ENCODE assay signal across 2 cellular contexts in the genomic region with DNA sequence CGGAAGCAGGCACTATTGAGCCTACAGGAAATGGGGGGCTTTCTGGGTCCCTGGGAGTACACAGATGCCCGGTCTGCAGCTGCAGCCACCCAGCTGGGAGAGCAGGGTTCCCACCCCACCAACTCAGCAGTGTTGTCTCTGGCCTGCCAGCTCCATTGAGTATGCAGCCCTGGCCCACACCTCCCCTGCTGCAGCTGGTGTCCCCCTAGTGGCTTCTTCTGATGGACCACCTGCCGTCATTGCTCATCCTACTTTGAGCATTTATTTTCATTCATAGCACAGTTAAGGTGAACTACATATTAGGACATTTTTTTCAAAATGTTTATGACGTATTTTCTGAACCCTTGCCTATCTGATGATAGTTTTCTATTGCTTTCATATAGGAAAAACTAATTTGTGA.
TF ChIP-seq lines count a peak whose summit lies in the region.

No MANE protein-coding gene starts in this region.

TF ChIP-seq in SK-N-SH, 30 proteins besides CTCF, POLR2A, EP300 and RAD21 (continued from another document):
- TF ChIP-seq SMC3 (IDR thresholded peaks at IDR 0.05; ENCODE audit: low read depth, low read length): peak; percentile 38; the same call in 1 of the 2 replicates

TF ChIP-seq in HepG2, 621 proteins besides CTCF, POLR2A, EP300 and RAD21 (continued from another document):
- TF ChIP-seq, protein P1, sequence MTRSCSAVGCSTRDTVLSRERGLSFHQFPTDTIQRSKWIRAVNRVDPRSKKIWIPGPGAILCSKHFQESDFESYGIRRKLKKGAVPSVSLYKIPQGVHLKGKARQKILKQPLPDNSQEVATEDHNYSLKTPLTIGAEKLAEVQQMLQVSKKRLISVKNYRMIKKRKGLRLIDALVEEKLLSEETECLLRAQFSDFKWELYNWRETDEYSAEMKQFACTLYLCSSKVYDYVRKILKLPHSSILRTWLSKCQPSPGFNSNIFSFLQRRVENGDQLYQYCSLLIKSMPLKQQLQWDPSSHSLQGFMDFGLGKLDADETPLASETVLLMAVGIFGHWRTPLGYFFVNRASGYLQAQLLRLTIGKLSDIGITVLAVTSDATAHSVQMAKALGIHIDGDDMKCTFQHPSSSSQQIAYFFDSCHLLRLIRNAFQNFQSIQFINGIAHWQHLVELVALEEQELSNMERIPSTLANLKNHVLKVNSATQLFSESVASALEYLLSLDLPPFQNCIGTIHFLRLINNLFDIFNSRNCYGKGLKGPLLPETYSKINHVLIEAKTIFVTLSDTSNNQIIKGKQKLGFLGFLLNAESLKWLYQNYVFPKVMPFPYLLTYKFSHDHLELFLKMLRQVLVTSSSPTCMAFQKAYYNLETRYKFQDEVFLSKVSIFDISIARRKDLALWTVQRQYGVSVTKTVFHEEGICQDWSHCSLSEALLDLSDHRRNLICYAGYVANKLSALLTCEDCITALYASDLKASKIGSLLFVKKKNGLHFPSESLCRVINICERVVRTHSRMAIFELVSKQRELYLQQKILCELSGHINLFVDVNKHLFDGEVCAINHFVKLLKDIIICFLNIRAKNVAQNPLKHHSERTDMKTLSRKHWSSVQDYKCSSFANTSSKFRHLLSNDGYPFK (CRISPR knock-in tag; IDR thresholded peaks at IDR 0.05; ENCODE audit: borderline replicate concordance): no peak
- TF ChIP-seq SMC3 (IDR thresholded peaks at IDR 0.05; ENCODE audit: low read length): peak; percentile 32; the same call in 1 of the 2 replicates
- TF ChIP-seq, protein P2, sequence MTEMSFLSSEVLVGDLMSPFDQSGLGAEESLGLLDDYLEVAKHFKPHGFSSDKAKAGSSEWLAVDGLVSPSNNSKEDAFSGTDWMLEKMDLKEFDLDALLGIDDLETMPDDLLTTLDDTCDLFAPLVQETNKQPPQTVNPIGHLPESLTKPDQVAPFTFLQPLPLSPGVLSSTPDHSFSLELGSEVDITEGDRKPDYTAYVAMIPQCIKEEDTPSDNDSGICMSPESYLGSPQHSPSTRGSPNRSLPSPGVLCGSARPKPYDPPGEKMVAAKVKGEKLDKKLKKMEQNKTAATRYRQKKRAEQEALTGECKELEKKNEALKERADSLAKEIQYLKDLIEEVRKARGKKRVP (CRISPR knock-in tag; IDR thresholded peaks at IDR 0.05): no peak
- TF ChIP-seq, protein P3, sequence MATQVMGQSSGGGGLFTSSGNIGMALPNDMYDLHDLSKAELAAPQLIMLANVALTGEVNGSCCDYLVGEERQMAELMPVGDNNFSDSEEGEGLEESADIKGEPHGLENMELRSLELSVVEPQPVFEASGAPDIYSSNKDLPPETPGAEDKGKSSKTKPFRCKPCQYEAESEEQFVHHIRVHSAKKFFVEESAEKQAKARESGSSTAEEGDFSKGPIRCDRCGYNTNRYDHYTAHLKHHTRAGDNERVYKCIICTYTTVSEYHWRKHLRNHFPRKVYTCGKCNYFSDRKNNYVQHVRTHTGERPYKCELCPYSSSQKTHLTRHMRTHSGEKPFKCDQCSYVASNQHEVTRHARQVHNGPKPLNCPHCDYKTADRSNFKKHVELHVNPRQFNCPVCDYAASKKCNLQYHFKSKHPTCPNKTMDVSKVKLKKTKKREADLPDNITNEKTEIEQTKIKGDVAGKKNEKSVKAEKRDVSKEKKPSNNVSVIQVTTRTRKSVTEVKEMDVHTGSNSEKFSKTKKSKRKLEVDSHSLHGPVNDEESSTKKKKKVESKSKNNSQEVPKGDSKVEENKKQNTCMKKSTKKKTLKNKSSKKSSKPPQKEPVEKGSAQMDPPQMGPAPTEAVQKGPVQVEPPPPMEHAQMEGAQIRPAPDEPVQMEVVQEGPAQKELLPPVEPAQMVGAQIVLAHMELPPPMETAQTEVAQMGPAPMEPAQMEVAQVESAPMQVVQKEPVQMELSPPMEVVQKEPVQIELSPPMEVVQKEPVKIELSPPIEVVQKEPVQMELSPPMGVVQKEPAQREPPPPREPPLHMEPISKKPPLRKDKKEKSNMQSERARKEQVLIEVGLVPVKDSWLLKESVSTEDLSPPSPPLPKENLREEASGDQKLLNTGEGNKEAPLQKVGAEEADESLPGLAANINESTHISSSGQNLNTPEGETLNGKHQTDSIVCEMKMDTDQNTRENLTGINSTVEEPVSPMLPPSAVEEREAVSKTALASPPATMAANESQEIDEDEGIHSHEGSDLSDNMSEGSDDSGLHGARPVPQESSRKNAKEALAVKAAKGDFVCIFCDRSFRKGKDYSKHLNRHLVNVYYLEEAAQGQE (IDR thresholded peaks at IDR 0.05; ENCODE audit: borderline replicate concordance in 1 of 2, low read depth in 1 of 2, low read length in 2 of 2): no peak
- TF ChIP-seq, protein P4, sequence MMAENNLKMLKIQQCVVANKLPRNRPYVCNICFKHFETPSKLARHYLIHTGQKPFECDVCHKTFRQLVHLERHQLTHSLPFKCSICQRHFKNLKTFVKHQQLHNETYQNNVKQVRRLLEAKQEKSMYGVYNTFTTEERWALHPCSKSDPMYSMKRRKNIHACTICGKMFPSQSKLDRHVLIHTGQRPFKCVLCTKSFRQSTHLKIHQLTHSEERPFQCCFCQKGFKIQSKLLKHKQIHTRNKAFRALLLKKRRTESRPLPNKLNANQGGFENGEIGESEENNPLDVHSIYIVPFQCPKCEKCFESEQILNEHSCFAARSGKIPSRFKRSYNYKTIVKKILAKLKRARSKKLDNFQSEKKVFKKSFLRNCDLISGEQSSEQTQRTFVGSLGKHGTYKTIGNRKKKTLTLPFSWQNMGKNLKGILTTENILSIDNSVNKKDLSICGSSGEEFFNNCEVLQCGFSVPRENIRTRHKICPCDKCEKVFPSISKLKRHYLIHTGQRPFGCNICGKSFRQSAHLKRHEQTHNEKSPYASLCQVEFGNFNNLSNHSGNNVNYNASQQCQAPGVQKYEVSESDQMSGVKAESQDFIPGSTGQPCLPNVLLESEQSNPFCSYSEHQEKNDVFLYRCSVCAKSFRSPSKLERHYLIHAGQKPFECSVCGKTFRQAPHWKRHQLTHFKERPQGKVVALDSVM (CRISPR knock-in tag; IDR thresholded peaks at IDR 0.05): no peak
- no peak for TF ChIP-seq HOXA3 (CRISPR knock-in tag; IDR thresholded peaks at IDR 0.05)
- no peak for TF ChIP-seq PPARG (CRISPR knock-in tag; conservative IDR thresholded peaks at IDR 0.05)
